ENCODE assay signal across 23 cellular contexts in genomic region chr6:164861964-164862363, GRCh38.
A peak's percentile ranks its signal among the peaks of the same experiment; 100 is the strongest.
DNase-seq lines count a peak whose midpoint lies in the region; ATAC-seq and TF ChIP-seq lines count a peak whose summit lies in the region.
"Had no signal": no experiment of that assay in that cellular context is flagged by ENCODE, and none has a peak within 500 bp of the region (broad histone marks: within the 10 kb centered on the region; RNA-seq: fewer than 3 reads in every experiment).

No MANE protein-coding gene starts in this region.

- no peak overlapping the region for H3K27ac Mint-ChIP-seq in HFFc6
- no peak overlapping the region for H3K27ac Mint-ChIP-seq in activated T-cell treated with anti-CD3 and anti-CD28 coated beads, Interleukin-2, amount 50 U/mL, for 24 hours
- H3K27ac Mint-ChIP-seq: CD14-positive monocyte; CD4-positive, alpha-beta memory T cell; CD4-positive, CD25-positive, alpha-beta regulatory T cell; CD8-positive, alpha-beta memory T cell had no signal

- no peak overlapping the region for H3K4me3 Mint-ChIP-seq in HFFc6
- H3K4me3 Mint-ChIP-seq in activated T-cell treated with anti-CD3 and anti-CD28 coated beads, Interleukin-2, amount 50 U/mL, for 24 hours, result no peak overlapping the region
- H3K4me3 Mint-ChIP-seq: CD14-positive monocyte; CD4-positive, alpha-beta memory T cell; CD4-positive, CD25-positive, alpha-beta regulatory T cell; CD8-positive, alpha-beta memory T cell had no signal

- no peak overlapping the region for H3K4me3 ChIP-seq in left lung
- H3K4me3 ChIP-seq: BLaER1, GM12878 had no signal

- H3K27ac ChIP-seq in left lung, result no peak overlapping the region
- H3K27ac ChIP-seq: BLaER1 had no signal

- H3K4me1 ChIP-seq in left lung, result no peaks in the 10 kb centered on the region
- H3K4me1 ChIP-seq: BE2C, BLaER1 had no signal

- H3K4me1 Mint-ChIP-seq in HFFc6 (ENCODE audit: low read depth), result no peaks in the 10 kb centered on the region
- no peaks in the 10 kb centered on the region for H3K4me1 Mint-ChIP-seq in activated T-cell treated with anti-CD3 and anti-CD28 coated beads, Interleukin-2, amount 50 U/mL, for 24 hours (ENCODE audit: low read depth)
- H3K4me1 Mint-ChIP-seq: CD14-positive monocyte; CD4-positive, alpha-beta memory T cell; CD4-positive, CD25-positive, alpha-beta regulatory T cell; CD8-positive, alpha-beta memory T cell had no signal

- H3K36me3 ChIP-seq in left lung, result no peaks in the 10 kb centered on the region
- H3K36me3 ChIP-seq: BE2C, BLaER1 had no signal

- no peaks in the 10 kb centered on the region for H3K9me3 ChIP-seq in left lung
- H3K9me3 ChIP-seq: BE2C, BLaER1 had no signal

- DNase-seq in OCI-M1 (lab: John Stamatoyannopoulos, UW), result peak; percentile 21
- no peak for DNase-seq in left lung
- no peak for DNase-seq in HFFc6
- DNase-seq in activated T-cell treated with anti-CD3 and anti-CD28 coated beads, Interleukin-2, amount 50 U/mL, for 24 hours, result no peak
- DNase-seq: 8988T; ACHN; BE2C; C1 segment of cervical spinal cord; CD4-positive, alpha-beta memory T cell; CD4-positive, CD25-positive, alpha-beta regulatory T cell; CD8-positive, alpha-beta memory T cell; COR-L47; DMS 273 treated with DMSO at 0.1 percent for 48 hours; DMS153; DMS53; DMS79; DND-41; EL; GDM1 had no signal

- no peak for TF ChIP-seq CTCF in left lung (IDR thresholded peaks at IDR 0.05)
- TF ChIP-seq CTCF in HFFc6 (IDR thresholded peaks at IDR 0.05), result no peak

- no peaks in the 10 kb centered on the region for H3K27me3 Mint-ChIP-seq in HFFc6 (ENCODE audit: insufficient read depth)
- H3K27me3 Mint-ChIP-seq in activated T-cell treated with anti-CD3 and anti-CD28 coated beads, Interleukin-2, amount 50 U/mL, for 24 hours, result no peaks in the 10 kb centered on the region
- H3K27me3 Mint-ChIP-seq: CD4-positive, CD25-positive, alpha-beta regulatory T cell; CD8-positive, alpha-beta memory T cell had no signal

- H3K9me3 Mint-ChIP-seq in HFFc6, result peaks cover 48% of the 10 kb centered on the region
- H3K9me3 Mint-ChIP-seq in activated T-cell treated with anti-CD3 and anti-CD28 coated beads, Interleukin-2, amount 50 U/mL, for 24 hours, result peaks cover 7% of the 10 kb centered on the region

- intact Hi-C loops in left lung (cut with DNase I), result no loop called here

- ATAC-seq in left lung (peak; percentile 36), GM21515 (IDR thresholded peaks at IDR 0.05; ENCODE audit: unreplicated experiment) (no peak)
- ATAC-seq: GM12878 had no signal

- H3K36me3 Mint-ChIP-seq in HFFc6 (ENCODE audit: low read depth), result no peaks in the 10 kb centered on the region
- H3K36me3 Mint-ChIP-seq in activated T-cell treated with anti-CD3 and anti-CD28 coated beads, Interleukin-2, amount 50 U/mL, for 24 hours (ENCODE audit: low read depth), result no peaks in the 10 kb centered on the region
- H3K36me3 Mint-ChIP-seq: CD14-positive monocyte; CD4-positive, alpha-beta memory T cell; CD4-positive, CD25-positive, alpha-beta regulatory T cell; CD8-positive, alpha-beta memory T cell had no signal

- no peaks in the 10 kb centered on the region for H3K27me3 ChIP-seq in left lung
- H3K27me3 ChIP-seq: BE2C, BLaER1 had no signal
